33 cellular contexts compared by ENCODE assay signal in genomic region chr9:138117836-138118235, GRCh38.
"Had no signal": no experiment of that assay in that cellular context is flagged by ENCODE, and none has a peak within 500 bp of the region (broad histone marks: within the 10 kb centered on the region; RNA-seq: fewer than 3 reads in every experiment).

No MANE protein-coding gene starts in this region.

- ATAC-seq: foreskin keratinocyte; gastroesophageal sphincter; heart right ventricle; left colon; left ventricle myocardium superior; mucosa of descending colon; naive thymus-derived CD4-positive, alpha-beta T cell; sciatic nerve; stimulated activated effector memory CD8-positive, alpha-beta T cell treated with anti-CD3 and anti-CD28 coated beads, Interleukin-12 subunit alpha, Interleukin-12 subunit beta, amount 100 ng/mL, for 72 hours had no signal

- H3K4me3 Mint-ChIP-seq: dendritic cell treated with granulocyte-macrophage colony-stimulating factor and Interleukin-4, amounts not matched to agents 40 ng/mL and 50 ng/mL, for 4 days; immature natural killer cell; mesothelial cell of epicardium; naive thymus-derived CD4-positive, alpha-beta T cell; nephron; neural progenitor cell; stimulated activated effector memory CD8-positive, alpha-beta T cell treated with anti-CD3 and anti-CD28 coated beads, Interleukin-12 subunit alpha, Interleukin-12 subunit beta, amount 100 ng/mL, for 72 hours had no signal

- FAIRE-seq: endothelial cell of umbilical vein, keratinocyte had no signal

- H3K4me3 ChIP-seq: colonic mucosa, esophagus muscularis mucosa, gastroesophageal sphincter, heart right ventricle, mucosa of descending colon, neural progenitor cell, prostate gland, right atrium auricular region, smooth muscle cell, stomach, thyroid gland had no signal

- H3K36me3 Mint-ChIP-seq: immature natural killer cell; mesothelial cell of epicardium; naive thymus-derived CD4-positive, alpha-beta T cell; neural progenitor cell had no signal

- DNase-seq: central memory CD4-positive, alpha-beta T cell; effector CD8-positive, alpha-beta T cell; foreskin keratinocyte; glutamatergic neuron; heart right ventricle; hippocampal formation; immature natural killer cell; left colon; left ventricle myocardium superior; mesenchymal stem cell; mucosa of descending colon; naive thymus-derived CD4-positive, alpha-beta T cell; stimulated activated CD4-positive, alpha-beta T cell treated with anti-CD3 and anti-CD28 coated beads, Interleukin-12 subunit alpha, Interleukin-12 subunit beta, amount 100 ng/mL, for 4 hours; stimulated activated CD4-positive, alpha-beta T cell treated with anti-CD3 and anti-CD28 coated beads, Interleukin-1b, Interleukin-23, amount 100 ng/mL, for 48 hours; stimulated activated CD4-positive, alpha-beta T cell treated with anti-CD3 and anti-CD28 coated beads, Interleukin-4, amount 100 ng/mL, for 24 hours; stimulated activated naive CD4-positive, alpha-beta T cell treated with Interleukin-2 at 50 U/mL for 16 hours; thyroid gland; trophoblast cell had no signal

- H3K4me1 ChIP-seq: colonic mucosa, esophagus muscularis mucosa, foreskin keratinocyte, gastroesophageal sphincter, heart right ventricle, neural progenitor cell, prostate gland, right atrium auricular region, stomach, thyroid gland had no signal

- H3K27me3 Mint-ChIP-seq: dendritic cell treated with granulocyte-macrophage colony-stimulating factor and Interleukin-4, amounts not matched to agents 40 ng/mL and 50 ng/mL, for 4 days had no signal

- H3K27ac ChIP-seq: colonic mucosa, esophagus muscularis mucosa, foreskin keratinocyte, gastroesophageal sphincter, heart right ventricle, neural progenitor cell, prostate gland, right atrium auricular region, stomach, thyroid gland had no signal

- H3K9me3 Mint-ChIP-seq: dendritic cell treated with granulocyte-macrophage colony-stimulating factor and Interleukin-4, amounts not matched to agents 40 ng/mL and 50 ng/mL, for 4 days; immature natural killer cell; stimulated activated effector memory CD8-positive, alpha-beta T cell treated with anti-CD3 and anti-CD28 coated beads, Interleukin-12 subunit alpha, Interleukin-12 subunit beta, amount 100 ng/mL, for 72 hours had no signal

- H3K9me3 ChIP-seq: colonic mucosa, esophagus muscularis mucosa, gastroesophageal sphincter, heart right ventricle, mucosa of descending colon, prostate gland, right atrium auricular region, stomach, thyroid gland had no signal

- H3K36me3 ChIP-seq: colonic mucosa, esophagus muscularis mucosa, gastroesophageal sphincter, heart right ventricle, neural progenitor cell, prostate gland, right atrium auricular region, stomach, thyroid gland had no signal

- H3K4me1 Mint-ChIP-seq: immature natural killer cell; mesothelial cell of epicardium; naive thymus-derived CD4-positive, alpha-beta T cell; nephron; neural progenitor cell had no signal

- H3K27me3 ChIP-seq: colonic mucosa, foreskin keratinocyte, neural progenitor cell, right atrium auricular region, thyroid gland had no signal

- H3K27ac Mint-ChIP-seq: dendritic cell treated with granulocyte-macrophage colony-stimulating factor and Interleukin-4, amounts not matched to agents 40 ng/mL and 50 ng/mL, for 4 days; mesothelial cell of epicardium; naive thymus-derived CD4-positive, alpha-beta T cell; nephron; neural progenitor cell; stimulated activated effector memory CD8-positive, alpha-beta T cell treated with anti-CD3 and anti-CD28 coated beads, Interleukin-12 subunit alpha, Interleukin-12 subunit beta, amount 100 ng/mL, for 72 hours had no signal

- H3K9ac ChIP-seq: neural progenitor cell had no signal
